In the genomic region with DNA sequence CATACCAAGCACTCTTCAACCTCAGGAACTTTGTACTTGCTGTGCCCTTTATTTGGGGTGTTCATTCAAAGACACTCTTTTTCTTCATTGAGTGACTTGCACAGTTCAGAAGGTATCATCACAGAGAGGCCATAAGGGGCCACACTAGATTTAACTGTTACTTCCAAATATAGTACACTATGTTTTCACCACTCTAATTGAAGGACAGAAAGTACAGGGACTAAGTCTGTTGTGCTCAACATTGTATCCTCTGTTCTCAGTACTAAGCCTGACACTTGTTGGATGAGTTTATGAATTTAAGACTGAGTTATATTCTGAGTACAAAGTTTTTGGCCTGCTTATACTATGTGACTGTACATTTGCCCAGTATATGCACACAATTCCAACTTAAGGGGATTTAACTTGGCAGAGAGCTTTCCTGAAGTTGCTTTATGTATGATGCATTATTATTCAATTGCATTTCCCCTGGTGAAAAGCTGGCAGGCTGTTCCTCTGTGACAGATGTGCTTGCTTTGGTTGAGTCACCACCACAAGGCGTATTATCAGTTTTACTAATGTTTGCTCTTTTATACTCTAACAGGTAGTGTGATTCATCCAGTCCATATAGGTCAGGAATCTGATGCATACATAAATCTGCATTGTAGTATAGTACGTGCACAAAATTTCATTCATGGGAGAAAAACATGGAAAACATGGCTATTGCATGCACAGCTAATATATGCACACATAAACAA, we compare ENCODE assay signal across 22 cellular contexts.
DNase-seq lines count a peak whose midpoint lies in the region; ATAC-seq and TF ChIP-seq lines count a peak whose summit lies in the region.
"Had no signal": no experiment of that assay in that cellular context is flagged by ENCODE, and none has a peak within 500 bp of the region (broad histone marks: within the 10 kb centered on the region; RNA-seq: fewer than 3 reads in every experiment).

No MANE protein-coding gene starts in this region.

- ATAC-seq in RWPE2 (ENCODE audit: low read depth) (peak; percentile 97), SK-N-SH treated with all-trans-retinoic acid at 6 μM for 48 hours (no peak), HG02938 (IDR thresholded peaks at IDR 0.05; ENCODE audit: unreplicated experiment) (no peak)

- H3K4me1 ChIP-seq in RWPE2 (ENCODE audit: insufficient read depth, poor library complexity, severe bottlenecking) = peaks cover 8% of the 10 kb centered on the region
- H3K4me1 ChIP-seq: BLaER1 had no signal

- no peaks in the 10 kb centered on the region for H3K9me3 ChIP-seq in RWPE2 (ENCODE audit: severe bottlenecking)
- H3K9me3 ChIP-seq: BLaER1, esophagus muscularis mucosa had no signal

- TF ChIP-seq CTCF in RWPE2 (IDR thresholded peaks at IDR 0.05; ENCODE audit: poor library complexity, severe bottlenecking) = no peak

- DNase-seq in DMS 273 treated with DMSO at 0.1 percent for 48 hours (lab: John Stamatoyannopoulos, UW) (peak; percentile 66), HT1080 (ENCODE audit: low read depth) (peak; percentile 88), RWPE2 (ENCODE audit: low spot score) (peak; percentile 61), iris pigment epithelial cell (ENCODE audit: low read depth) (peak; percentile 0), C1 segment of cervical spinal cord (lab: John Stamatoyannopoulos, UW) (no peak), NCI-H1105 (lab: John Stamatoyannopoulos, UW) (no peak)
- DNase-seq: activated CD4-positive, alpha-beta T cell treated with anti-CD3 and anti-CD28 coated beads, Interleukin-2, amount 50 U/mL, for 1 hour; activated naive CD4-positive, alpha-beta T cell treated with Interleukin-2 at 50 U/mL for 16 hours; DND-41; H9; head of caudate nucleus; islet precursor cell; NCI-H146; stimulated activated CD4-positive, alpha-beta T cell treated with anti-CD3 and anti-CD28 coated beads, Interleukin-15, amount 100 ng/mL, for 24 hours; stimulated activated naive CD4-positive, alpha-beta T cell treated with Interleukin-2 at 50 U/mL for 16 hours; SW 1271; trophoblast cell had no signal

- H3K27ac ChIP-seq in RWPE2 (ENCODE audit: poor library complexity, severe bottlenecking) = peak overlapping the region; percentile 13
- H3K27ac ChIP-seq: BLaER1, esophagus muscularis mucosa, neural progenitor cell had no signal

- no peaks in the 10 kb centered on the region for H3K27me3 ChIP-seq in RWPE2 (ENCODE audit: insufficient read depth, poor library complexity, severe bottlenecking)
- H3K27me3 ChIP-seq: BLaER1, esophagus muscularis mucosa, neural progenitor cell had no signal

- H3K4me3 ChIP-seq in RWPE2 (ENCODE audit: severe bottlenecking) = no peak overlapping the region
- H3K4me3 ChIP-seq: BLaER1, esophagus muscularis mucosa, neural progenitor cell had no signal

- H3K36me3 ChIP-seq in RWPE2 (ENCODE audit: low read depth) = no peaks in the 10 kb centered on the region
- H3K36me3 ChIP-seq: BLaER1, esophagus muscularis mucosa, neural progenitor cell had no signal

TF ChIP-seq in SK-N-SH treated with all-trans-retinoic acid at 6 μM for 48 hours, 23 proteins besides CTCF, POLR2A, EP300 and RAD21:
- TF ChIP-seq OSR1 (CRISPR knock-in tag; IDR thresholded peaks at IDR 0.05) = no peak
- TF ChIP-seq ESRRG (CRISPR knock-in tag; IDR thresholded peaks at IDR 0.05) = no peak
- no peak for TF ChIP-seq ZNF70 (CRISPR knock-in tag; IDR thresholded peaks at IDR 0.05)
- TF ChIP-seq, protein P1, sequence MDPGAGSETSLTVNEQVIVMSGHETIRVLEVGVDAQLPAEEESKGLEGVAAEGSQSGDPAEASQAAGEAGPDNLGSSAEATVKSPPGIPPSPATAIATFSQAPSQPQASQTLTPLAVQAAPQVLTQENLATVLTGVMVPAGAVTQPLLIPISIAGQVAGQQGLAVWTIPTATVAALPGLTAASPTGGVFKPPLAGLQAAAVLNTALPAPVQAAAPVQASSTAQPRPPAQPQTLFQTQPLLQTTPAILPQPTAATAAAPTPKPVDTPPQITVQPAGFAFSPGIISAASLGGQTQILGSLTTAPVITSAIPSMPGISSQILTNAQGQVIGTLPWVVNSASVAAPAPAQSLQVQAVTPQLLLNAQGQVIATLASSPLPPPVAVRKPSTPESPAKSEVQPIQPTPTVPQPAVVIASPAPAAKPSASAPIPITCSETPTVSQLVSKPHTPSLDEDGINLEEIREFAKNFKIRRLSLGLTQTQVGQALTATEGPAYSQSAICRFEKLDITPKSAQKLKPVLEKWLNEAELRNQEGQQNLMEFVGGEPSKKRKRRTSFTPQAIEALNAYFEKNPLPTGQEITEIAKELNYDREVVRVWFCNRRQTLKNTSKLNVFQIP (CRISPR knock-in tag; IDR thresholded peaks at IDR 0.05; ENCODE audit: borderline replicate concordance, low read depth) = no peak
- TF ChIP-seq, protein P2, sequence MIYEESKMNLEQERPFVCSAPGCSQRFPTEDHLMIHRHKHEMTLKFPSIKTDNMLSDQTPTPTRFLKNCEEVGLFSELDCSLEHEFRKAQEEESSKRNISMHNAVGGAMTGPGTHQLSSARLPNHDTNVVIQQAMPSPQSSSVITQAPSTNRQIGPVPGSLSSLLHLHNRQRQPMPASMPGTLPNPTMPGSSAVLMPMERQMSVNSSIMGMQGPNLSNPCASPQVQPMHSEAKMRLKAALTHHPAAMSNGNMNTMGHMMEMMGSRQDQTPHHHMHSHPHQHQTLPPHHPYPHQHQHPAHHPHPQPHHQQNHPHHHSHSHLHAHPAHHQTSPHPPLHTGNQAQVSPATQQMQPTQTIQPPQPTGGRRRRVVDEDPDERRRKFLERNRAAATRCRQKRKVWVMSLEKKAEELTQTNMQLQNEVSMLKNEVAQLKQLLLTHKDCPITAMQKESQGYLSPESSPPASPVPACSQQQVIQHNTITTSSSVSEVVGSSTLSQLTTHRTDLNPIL (CRISPR knock-in tag; IDR thresholded peaks at IDR 0.05; ENCODE audit: low read depth) = no peak
- no peak for TF ChIP-seq ZC3H10 (CRISPR knock-in tag; IDR thresholded peaks at IDR 0.05)
- no peak for TF ChIP-seq ZNF565 (CRISPR knock-in tag; conservative IDR thresholded peaks at IDR 0.05; ENCODE audit: low read depth)
- TF ChIP-seq PPARA (CRISPR knock-in tag; IDR thresholded peaks at IDR 0.05; ENCODE audit: borderline replicate concordance) = no peak
- TF ChIP-seq ZFP30 (CRISPR knock-in tag; IDR thresholded peaks at IDR 0.05) = no peak
- TF ChIP-seq TCF4 (CRISPR knock-in tag; IDR thresholded peaks at IDR 0.05; ENCODE audit: borderline replicate concordance) = no peak
- no peak for TF ChIP-seq BACH2 (CRISPR knock-in tag; IDR thresholded peaks at IDR 0.05; ENCODE audit: borderline replicate concordance)
- TF ChIP-seq GLIS3 (CRISPR knock-in tag; IDR thresholded peaks at IDR 0.05) = no peak
- no peak for TF ChIP-seq TOX (CRISPR knock-in tag; IDR thresholded peaks at IDR 0.05; ENCODE audit: borderline replicate concordance)
- TF ChIP-seq, protein P3, sequence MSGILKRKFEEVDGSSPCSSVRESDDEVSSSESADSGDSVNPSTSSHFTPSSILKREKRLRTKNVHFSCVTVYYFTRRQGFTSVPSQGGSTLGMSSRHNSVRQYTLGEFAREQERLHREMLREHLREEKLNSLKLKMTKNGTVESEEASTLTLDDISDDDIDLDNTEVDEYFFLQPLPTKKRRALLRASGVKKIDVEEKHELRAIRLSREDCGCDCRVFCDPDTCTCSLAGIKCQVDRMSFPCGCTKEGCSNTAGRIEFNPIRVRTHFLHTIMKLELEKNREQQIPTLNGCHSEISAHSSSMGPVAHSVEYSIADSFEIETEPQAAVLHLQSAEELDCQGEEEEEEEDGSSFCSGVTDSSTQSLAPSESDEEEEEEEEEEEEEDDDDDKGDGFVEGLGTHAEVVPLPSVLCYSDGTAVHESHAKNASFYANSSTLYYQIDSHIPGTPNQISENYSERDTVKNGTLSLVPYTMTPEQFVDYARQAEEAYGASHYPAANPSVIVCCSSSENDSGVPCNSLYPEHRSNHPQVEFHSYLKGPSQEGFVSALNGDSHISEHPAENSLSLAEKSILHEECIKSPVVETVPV (CRISPR knock-in tag; IDR thresholded peaks at IDR 0.05) = no peak
- TF ChIP-seq ZNF8 (CRISPR knock-in tag; IDR thresholded peaks at IDR 0.05) = no peak
- TF ChIP-seq ZFP3 (CRISPR knock-in tag; IDR thresholded peaks at IDR 0.05) = no peak
- no peak for TF ChIP-seq ARNTL (CRISPR knock-in tag; IDR thresholded peaks at IDR 0.05; ENCODE audit: borderline replicate concordance, low read depth)
- TF ChIP-seq CSDC2 (CRISPR knock-in tag; IDR thresholded peaks at IDR 0.05) = no peak
- no peak for TF ChIP-seq RARB (CRISPR knock-in tag; IDR thresholded peaks at IDR 0.05)

Comparison
In these comparisons a context has a peak if more than half of its experiments do, and no peak if none do; other contexts are left out.
1. DNase-seq: peak in DMS 273 treated with DMSO at 0.1 percent for 48 hours (single experiment), HT1080 (single experiment), RWPE2 (single experiment) and iris pigment epithelial cell (single experiment); none in C1 segment of cervical spinal cord (0 of 14) and NCI-H1105 (single experiment).